1 cellular context compared by ENCODE assay signal in genomic region chr3:81909756-81910155, GRCh38.
TF ChIP-seq lines count a peak whose summit lies in the region.

No MANE protein-coding gene starts in this region.

TF ChIP-seq in HCT116, 20 proteins besides CTCF, POLR2A, EP300 and RAD21 (continued from another document):
- TF ChIP-seq CBX3 (IDR thresholded peaks at IDR 0.05; ENCODE audit: low read depth) (no peak), REST (IDR thresholded peaks at IDR 0.05; ENCODE audit: low read depth) (no peak), POLR2AphosphoS5 (IDR thresholded peaks at IDR 0.05; ENCODE audit: low read depth, low read length) (no peak), EZH2 (IDR thresholded peaks at IDR 0.05) (no peak), ATF3 (IDR thresholded peaks at IDR 0.05) (no peak), EZH2phosphoT487 (IDR thresholded peaks at IDR 0.05; ENCODE audit: borderline replicate concordance) (no peak)
